Comparison of ENCODE assay signal across 26 cellular contexts in the genomic region with DNA sequence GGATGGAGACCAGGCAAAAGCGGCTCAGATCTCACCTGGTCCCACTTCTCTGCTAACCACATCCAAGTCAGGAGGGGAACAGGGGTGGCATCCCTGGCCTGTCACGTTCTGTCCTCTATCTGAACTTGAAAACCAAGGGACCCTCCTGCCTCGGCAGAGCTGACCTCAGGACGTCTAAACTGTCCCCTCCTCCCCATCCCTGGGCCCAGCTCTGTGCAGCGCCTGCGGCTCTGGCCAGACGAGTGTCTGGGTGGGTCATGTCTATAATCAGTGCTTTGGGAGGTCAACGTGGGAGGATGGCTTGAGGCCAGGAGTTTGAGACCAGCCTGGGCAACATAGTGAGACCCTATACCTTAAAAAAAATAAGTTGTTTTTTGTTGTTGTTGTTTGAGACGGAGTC.
"Had no signal": no experiment of that assay in that cellular context is flagged by ENCODE, and none has a peak within 500 bp of the region (broad histone marks: within the 10 kb centered on the region; RNA-seq: fewer than 3 reads in every experiment).

No MANE protein-coding gene starts in this region.

- H3K36me3 ChIP-seq: heart left ventricle, left ventricle myocardium inferior, ovary, prostate gland, sigmoid colon, thyroid gland, transverse colon, upper lobe of left lung had no signal

- H3K9me3 ChIP-seq: prostate gland, testis, thyroid gland had no signal

- H3K4me1 ChIP-seq: heart left ventricle, left ventricle myocardium inferior, prostate gland, sigmoid colon, testis, thyroid gland, transverse colon, upper lobe of left lung had no signal

- H3K4me1 Mint-ChIP-seq: immature natural killer cell; mesothelial cell of epicardium; naive B cell; natural killer cell; stimulated activated memory B cell treated with anti-CD40 and anti-IgM and Interleukin-4, amounts not matched to agents 10 μg/mL and 1 μg/mL and 100 μg/mL, for 72 hours; stimulated activated naive CD8-positive, alpha-beta T cell treated with anti-CD3 and anti-CD28 coated beads, Interleukin-15, amount 100 ng/mL, for 72 hours had no signal

- H3K4me3 ChIP-seq: heart left ventricle, left ventricle myocardium inferior, ovary, prostate gland, sigmoid colon, thyroid gland, transverse colon, upper lobe of left lung had no signal

- H3K27ac ChIP-seq: heart left ventricle, left ventricle myocardium inferior, ovary, prostate gland, sigmoid colon, testis, thyroid gland, transverse colon, upper lobe of left lung had no signal

- H3K27ac Mint-ChIP-seq: immature natural killer cell; mesothelial cell of epicardium; naive B cell; natural killer cell; stimulated activated memory B cell treated with anti-CD40 and anti-IgM and Interleukin-4, amounts not matched to agents 10 μg/mL and 1 μg/mL and 100 μg/mL, for 72 hours; stimulated activated naive CD8-positive, alpha-beta T cell treated with anti-CD3 and anti-CD28 coated beads, Interleukin-15, amount 100 ng/mL, for 72 hours had no signal

- ATAC-seq: heart left ventricle; natural killer cell; right cardiac atrium; stimulated activated memory B cell treated with anti-CD40 and anti-IgM and Interleukin-4, amounts not matched to agents 10 μg/mL and 1 μg/mL and 100 μg/mL, for 72 hours; stimulated activated naive CD8-positive, alpha-beta T cell treated with anti-CD3 and anti-CD28 coated beads, Interleukin-15, amount 100 ng/mL, for 72 hours had no signal

- DNase-seq: heart left ventricle; hypothalamus; immature natural killer cell; left ventricle myocardium inferior; mammary epithelial cell; mesenchymal stem cell; naive B cell; natural killer cell; ovary; retina; sigmoid colon; small intestine; stimulated activated CD4-positive, alpha-beta T cell treated with anti-CD3 and anti-CD28 coated beads, Interleukin-1b, Interleukin-23, amount 100 ng/mL, for 48 hours; stimulated activated CD4-positive, alpha-beta T cell treated with anti-CD3 and anti-CD28 coated beads, Interleukin-2, amount 100 ng/mL, for 48 hours; stimulated activated CD4-positive, alpha-beta T cell treated with anti-CD3 and anti-CD28 coated beads, Interleukin-4, amount 100 ng/mL, for 4 hours; stimulated activated CD8-positive, alpha-beta memory T cell treated with anti-CD3 and anti-CD28 coated beads, Interleukin-4, amount 100 ng/mL, for 48 hours; stimulated activated naive CD4-positive, alpha-beta T cell treated with Interleukin-2 at 50 U/mL for 16 hours; stimulated activated naive CD8-positive, alpha-beta T cell treated with anti-CD3 and anti-CD28 coated beads, Interleukin-15, amount 100 ng/mL, for 72 hours; testis; thyroid gland; transverse colon had no signal

- H3K27me3 ChIP-seq: heart left ventricle, ovary, sigmoid colon, testis, thyroid gland, transverse colon, upper lobe of left lung had no signal

- H3K27me3 Mint-ChIP-seq: naive B cell; stimulated activated memory B cell treated with anti-CD40 and anti-IgM and Interleukin-4, amounts not matched to agents 10 μg/mL and 1 μg/mL and 100 μg/mL, for 72 hours; stimulated activated naive CD8-positive, alpha-beta T cell treated with anti-CD3 and anti-CD28 coated beads, Interleukin-15, amount 100 ng/mL, for 72 hours had no signal

- H3K4me3 Mint-ChIP-seq: immature natural killer cell; mesothelial cell of epicardium; naive B cell; natural killer cell; stimulated activated memory B cell treated with anti-CD40 and anti-IgM and Interleukin-4, amounts not matched to agents 10 μg/mL and 1 μg/mL and 100 μg/mL, for 72 hours; stimulated activated naive CD8-positive, alpha-beta T cell treated with anti-CD3 and anti-CD28 coated beads, Interleukin-15, amount 100 ng/mL, for 72 hours had no signal

- H3K36me3 Mint-ChIP-seq: immature natural killer cell; mesothelial cell of epicardium; natural killer cell; stimulated activated memory B cell treated with anti-CD40 and anti-IgM and Interleukin-4, amounts not matched to agents 10 μg/mL and 1 μg/mL and 100 μg/mL, for 72 hours had no signal
